Comparison of ENCODE assay signal across 8 cellular contexts in genomic region chr2:86193901-86194567, GRCh38. TPM values are rescaled to one million over a fixed set of nuclear protein-coding genes. Genes with fewer than 3 reads are reported as not detected.
A peak's percentile ranks its signal among the peaks of the same experiment; 100 is the strongest.
DNase-seq lines count a peak whose midpoint lies in the region; ATAC-seq and TF ChIP-seq lines count a peak whose summit lies in the region.

No MANE protein-coding gene starts in this region.

- no peak for TF ChIP-seq CTCF in GM12875 (IDR thresholded peaks at IDR 0.05; ENCODE audit: borderline replicate concordance, insufficient read depth, low read depth, low read length)

- ATAC-seq in GM21526 (IDR thresholded peaks at IDR 0.05; ENCODE audit: low FRiP score, unreplicated experiment), result no peak
- ATAC-seq in GM19467 (IDR thresholded peaks at IDR 0.05; ENCODE audit: unreplicated experiment), result no peak

- H3K9me3 ChIP-seq in esophagus (ENCODE audit: control insufficient read depth in 2 of 2, insufficient read depth in 1 of 2, low read depth in 1 of 2, low read length in 1 of 2), result no peaks in the 10 kb centered on the region

- H3K36me3 ChIP-seq in esophagus (ENCODE audit: control insufficient read depth in 2 of 2, insufficient read depth in 2 of 2, low read length in 1 of 2), result peaks cover 0 to 4% of the 10 kb centered on the region in 2 donors
- H3K36me3 ChIP-seq in rectal smooth muscle tissue (ENCODE audit: control insufficient read depth, insufficient read depth, low read length), result no peaks in the 10 kb centered on the region

- H3K27me3 ChIP-seq in esophagus (ENCODE audit: control insufficient read depth in 1 of 2, insufficient read depth in 2 of 2, low read length in 2 of 2) (no peaks in the 10 kb centered on the region), rectal smooth muscle tissue (ENCODE audit: control insufficient read depth, insufficient read depth, low read length) (no peaks in the 10 kb centered on the region)

- peak overlapping the region; percentile 40 to 97 for H3K27ac ChIP-seq in esophagus (ENCODE audit: low read depth in 2 of 2, low read length in 1 of 2)
- H3K27ac ChIP-seq in rectal smooth muscle tissue (ENCODE audit: low read depth, low read length), result peak overlapping the region; percentile 100

- 69 to 70% methylated on average over 7 of the region's 7 CpGs for WGBS in esophagus, 2 donors

- peak overlapping the region; percentile 97 for H3K9ac ChIP-seq in rectal smooth muscle tissue (ENCODE audit: low read length)

- H3K4me3 ChIP-seq in GM12875 (ENCODE audit: low read depth, low read length), result peak overlapping the region; percentile 90
- H3K4me3 ChIP-seq in esophagus (ENCODE audit: low read depth in 1 of 2, low read length in 2 of 2), result peak overlapping the region in 1 of 2 donors; percentile 90
- peak overlapping the region; percentile 87 for H3K4me3 ChIP-seq in rectal smooth muscle tissue (ENCODE audit: low read length)

- H3K4me1 ChIP-seq in esophagus (ENCODE audit: control insufficient read depth in 2 of 2, insufficient read depth in 2 of 2, low read length in 1 of 2) (peaks cover 0 to 4% of the 10 kb centered on the region in 2 donors), rectal smooth muscle tissue (ENCODE audit: control insufficient read depth, insufficient read depth, low read length) (peaks cover 11% of the 10 kb centered on the region)

- peak; percentile 60 for DNase-seq in RKO (ENCODE audit: low spot score)
- no peak for DNase-seq in stimulated activated CD4-positive, alpha-beta T cell treated with anti-CD3 and anti-CD28 coated beads, Interleukin-12 subunit alpha, Interleukin-12 subunit beta, amount 100 ng/mL, for 4 hours
- DNase-seq in T-helper 9 cell, result no peak

RNA-seq across cellular contexts. Expression of gene IMMT, which starts 1.2 kb away (rescaled TPM):
- polyA plus RNA-seq in esophagus, result 10 to 100 TPM; 15.3 to 38.1 TPM

RNA-seq across cellular contexts. Expression of gene MRPL35, which starts 5.2 kb away (rescaled TPM):
- polyA plus RNA-seq in esophagus, result 10 to 100 TPM; 18.8 to 42.0 TPM
